Comparison of ENCODE assay signal across 16 cellular contexts in the genomic region with DNA sequence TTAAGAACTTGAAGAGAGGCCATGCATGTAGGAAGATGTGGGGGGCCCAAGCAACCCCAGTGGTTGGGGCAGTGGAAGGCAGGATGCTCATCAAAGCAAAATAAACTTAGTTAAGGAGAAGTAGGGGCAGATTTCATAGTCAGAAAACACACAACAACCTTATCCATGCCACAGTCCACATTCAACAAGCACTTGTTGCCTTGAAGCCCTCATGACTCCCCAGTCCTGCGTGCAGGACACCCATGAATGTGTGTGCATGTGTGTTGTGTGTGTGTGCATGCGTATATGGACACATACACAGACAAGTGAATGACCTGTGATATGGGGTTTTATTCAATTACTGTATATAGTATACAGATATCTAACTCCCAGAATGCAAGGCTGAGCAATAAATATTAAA.
DNase-seq lines count a peak whose midpoint lies in the region; ATAC-seq and TF ChIP-seq lines count a peak whose summit lies in the region.
"Had no signal": no experiment of that assay in that cellular context is flagged by ENCODE, and none has a peak within 500 bp of the region (broad histone marks: within the 10 kb centered on the region; RNA-seq: fewer than 3 reads in every experiment).

No MANE protein-coding gene starts in this region.

- H2BK15ac ChIP-seq in IMR-90 (ENCODE audit: low read depth, low read length) = 0 out of 3 replicates have a peak overlapping the region, but pooled peaks have one; percentile 21

- H2BK120ac ChIP-seq in IMR-90 (ENCODE audit: low read depth, low read length) = no peak overlapping the region
- H2BK120ac ChIP-seq in trophoblast cell (ENCODE audit: insufficient read depth, low read length, poor library complexity) = no peak overlapping the region

- WGBS in IMR-90 (ENCODE audit: extremely low coverage in 2 of 2, insufficient read length in 1 of 2), 2 experiments = no CpG with 5 or more reads among the region's 2 CpGs
- WGBS in trophoblast cell (ENCODE audit: extremely low coverage, insufficient coverage, insufficient read length) = no CpG with 5 or more reads among the region's 2 CpGs

- H2BK12ac ChIP-seq in trophoblast cell (ENCODE audit: low read length) = no peak overlapping the region

- H4K8ac ChIP-seq in IMR-90 (ENCODE audit: low read depth in 2 of 2, low read length in 2 of 2) (no peak overlapping the region), trophoblast cell (ENCODE audit: low read depth, low read length) (no peak overlapping the region)

- H3K18ac ChIP-seq in IMR-90 (ENCODE audit: low read depth, low read length) = no peak overlapping the region
- no peak overlapping the region for H3K18ac ChIP-seq in trophoblast cell (ENCODE audit: low read length)

- H3K36me3 ChIP-seq in IMR-90 (ENCODE audit: control insufficient read depth, insufficient read depth, low read length) (no peaks in the 10 kb centered on the region), trophoblast cell (ENCODE audit: control insufficient read depth in 1 of 2, insufficient read depth in 2 of 2, low read length in 2 of 2) (no peaks in the 10 kb centered on the region)
- H3K36me3 ChIP-seq: BE2C had no signal

- H3K4me2 ChIP-seq in IMR-90 (ENCODE audit: low read depth, low read length) (no peak overlapping the region), trophoblast cell (ENCODE audit: low read length) (no peak overlapping the region)
- H3K4me2 ChIP-seq: GM23338 had no signal

- no peak overlapping the region for H3K23ac ChIP-seq in IMR-90 (ENCODE audit: low read depth, low read length)
- H3K23ac ChIP-seq in trophoblast cell (ENCODE audit: low read length) = peak overlapping the region; percentile 55

- peak overlapping the region; percentile 31; the same call in 1 of the 2 replicates for H3K4ac ChIP-seq in IMR-90 (ENCODE audit: low read depth, low read length)
- H3K4ac ChIP-seq in trophoblast cell (ENCODE audit: low read depth, low read length) = no peak overlapping the region

- dilution Hi-C loops in IMR-90 (cut with HindIII; ENCODE audit: low sequenced_read_pairs, unreplicated experiment) = no loop called here

- no TSS peak for BruUV-seq in IMR-90 (replicated peaks; lab: Mats Ljungman, UMichigan)

- H4K5ac ChIP-seq in IMR-90 (ENCODE audit: low read depth, low read length) = no peak overlapping the region

- H3K9me3 ChIP-seq in IMR-90 (ENCODE audit: control insufficient read depth, insufficient read depth, low read length) (no peaks in the 10 kb centered on the region), trophoblast cell (ENCODE audit: insufficient read depth, low read depth, low read length) (no peaks in the 10 kb centered on the region)

- H3K9ac ChIP-seq in IMR-90 (ENCODE audit: low read depth, low read length) (no peak overlapping the region), trophoblast cell (ENCODE audit: low read length) (no peak overlapping the region)

- no peak overlapping the region for H3K4me3 Mint-ChIP-seq in natural killer cell treated with Interleukin-12 subunit alpha and Interleukin-12 subunit beta and Interleukin-15 and Interleukin-18, amount 100 ng/mL, for 72 hours
- H3K4me3 Mint-ChIP-seq in natural killer cell = no peak overlapping the region
- H3K4me3 Mint-ChIP-seq: CD14-positive monocyte; CD4-positive, alpha-beta memory T cell; GM23338 had no signal

- H3K27me3 ChIP-seq in IMR-90 (ENCODE audit: control insufficient read depth, insufficient read depth, low read length) = no peaks in the 10 kb centered on the region
- H3K27me3 ChIP-seq in trophoblast cell (ENCODE audit: insufficient read depth, low read length) = no peaks in the 10 kb centered on the region
- H3K27me3 ChIP-seq: BE2C had no signal

- H4K91ac ChIP-seq in IMR-90 (ENCODE audit: insufficient read depth, low read depth, low read length) (no peak overlapping the region), trophoblast cell (ENCODE audit: low read depth, low read length) (no peak overlapping the region)

- H3K4me1 Mint-ChIP-seq in natural killer cell treated with Interleukin-12 subunit alpha and Interleukin-12 subunit beta and Interleukin-15 and Interleukin-18, amount 100 ng/mL, for 72 hours (ENCODE audit: low read depth in 2 of 2) = no peaks in the 10 kb centered on the region
- H3K4me1 Mint-ChIP-seq in natural killer cell = peaks cover 0 to 6% of the 10 kb centered on the region in 2 donors

- H3K27ac Mint-ChIP-seq in natural killer cell treated with Interleukin-12 subunit alpha and Interleukin-12 subunit beta and Interleukin-15 and Interleukin-18, amount 100 ng/mL, for 72 hours = no peak overlapping the region
- H3K27ac Mint-ChIP-seq in natural killer cell = no peak overlapping the region
- H3K27ac Mint-ChIP-seq: CD4-positive, alpha-beta memory T cell; GM23338 had no signal

- peaks cover 10 to 26% of the 10 kb centered on the region in 2 donors for H3K27me3 Mint-ChIP-seq in natural killer cell treated with Interleukin-12 subunit alpha and Interleukin-12 subunit beta and Interleukin-15 and Interleukin-18, amount 100 ng/mL, for 72 hours
- H3K27me3 Mint-ChIP-seq in natural killer cell (ENCODE audit: low read depth in 2 of 2) = peaks cover 15 to 33% of the 10 kb centered on the region in 2 donors

- H2AFZ ChIP-seq in IMR-90 (replicated peaks; ENCODE audit: low read length, poor library complexity) (no peak overlapping the region), trophoblast cell (ENCODE audit: insufficient read depth, low read length, poor library complexity) (no peak overlapping the region)
- H2AFZ ChIP-seq: GM23338 had no signal

- H3K4me1 ChIP-seq in IMR-90 (ENCODE audit: control insufficient read depth, insufficient read depth, low read length) = peaks cover 28% of the 10 kb centered on the region
- H3K4me1 ChIP-seq in trophoblast cell (ENCODE audit: control insufficient read depth in 1 of 2, insufficient read depth in 2 of 2, low read length in 2 of 2) = peaks cover 3 to 5% of the 10 kb centered on the region in 2 experiments

- H3K56ac ChIP-seq in IMR-90 (ENCODE audit: extremely low read depth, insufficient read depth, low read length) = no peak overlapping the region

- H2BK5ac ChIP-seq in IMR-90 (ENCODE audit: low read depth, low read length, poor library complexity, severe bottlenecking) (no peak overlapping the region), trophoblast cell (ENCODE audit: low read depth, low read length, poor library complexity) (no peak overlapping the region)

- H3K9me1 ChIP-seq in IMR-90 (ENCODE audit: insufficient read depth, low read length) = peaks cover 28% of the 10 kb centered on the region

- peaks cover 2% of the 10 kb centered on the region for H3K79me2 ChIP-seq in trophoblast cell (ENCODE audit: control insufficient read depth, insufficient read depth, low read length, poor library complexity)

- no peak overlapping the region for H3K27ac ChIP-seq in IMR-90 (ENCODE audit: insufficient read depth, low read length)
- H3K27ac ChIP-seq in trophoblast cell (ENCODE audit: low read depth, low read length) = no peak overlapping the region

- TF ChIP-seq CTCF in natural killer cell (IDR thresholded peaks at IDR 0.05) (no peak), IMR-90 (conservative IDR thresholded peaks at IDR 0.05; ENCODE audit: low read depth, low read length) (no peak)

- H4K20me1 ChIP-seq in IMR-90 (ENCODE audit: insufficient read depth, low read length) = no peaks in the 10 kb centered on the region

- H3K4me3 ChIP-seq in IMR-90 (ENCODE audit: insufficient read depth, low read depth, low read length) (no peak overlapping the region), trophoblast cell (ENCODE audit: low read depth, low read length) (peak overlapping the region; percentile 18)
- H3K4me3 ChIP-seq: GM23338 had no signal

- H3K79me1 ChIP-seq in IMR-90 (ENCODE audit: low read depth in 1 of 2, low read length in 2 of 2) (no peaks in the 10 kb centered on the region), trophoblast cell (ENCODE audit: low read length) (peaks cover 3% of the 10 kb centered on the region)

- in situ Hi-C loops in IMR-90 (cut with MboI; ENCODE audit: low sequenced_read_pairs) = no loop called here

- peak overlapping the region; percentile 44; the same call in 1 of the 2 replicates for H2BK20ac ChIP-seq in IMR-90 (ENCODE audit: low read depth, low read length)

- no peaks in the 10 kb centered on the region for H3K9me3 Mint-ChIP-seq in natural killer cell treated with Interleukin-12 subunit alpha and Interleukin-12 subunit beta and Interleukin-15 and Interleukin-18, amount 100 ng/mL, for 72 hours
- H3K9me3 Mint-ChIP-seq in natural killer cell = no peaks in the 10 kb centered on the region
- H3K9me3 Mint-ChIP-seq: CD4-positive, alpha-beta memory T cell; GM23338 had no signal

- no peak overlapping the region for H4K12ac ChIP-seq in trophoblast cell (ENCODE audit: low read depth, low read length)

- CTCF ChIA-PET in IMR-90 (lab: Yijun Ruan, JAX) = no interaction called here

- no peak for TF ChIP-seq POLR2A in IMR-90 (IDR thresholded peaks at IDR 0.05; ENCODE audit: low read depth, low read length)

- intact Hi-C loops in natural killer cell (cut with micrococcal nuclease) = no loop called here
- intact Hi-C loops in IMR-90 (cut with micrococcal nuclease) = no loop called here

- ATAC-seq in natural killer cell treated with Interleukin-12 subunit alpha and Interleukin-12 subunit beta and Interleukin-15 and Interleukin-18, amount 100 ng/mL, for 72 hours = no peak
- ATAC-seq in natural killer cell (no peak), IMR-90 (ENCODE audit: low read depth) (no peak), HG02885 (IDR thresholded peaks at IDR 0.05; ENCODE audit: poor library complexity, unreplicated experiment) (no peak)
- ATAC-seq: GM23338, HCT116 had no signal

- H3K14ac ChIP-seq in IMR-90 (replicated peaks; ENCODE audit: low read depth, low read length) (0 out of 2 replicates have a peak overlapping the region, but pooled peaks have one; percentile 47), trophoblast cell (ENCODE audit: low read length) (no peak overlapping the region)

- no peak overlapping the region for H2AK9ac ChIP-seq in IMR-90 (replicated peaks; ENCODE audit: low read depth, low read length, poor library complexity)

- H2AK5ac ChIP-seq in IMR-90 (ENCODE audit: low read depth, low read length) (peak overlapping the region; percentile 69; the same call in 1 of the 2 replicates), trophoblast cell (ENCODE audit: low read length) (no peak overlapping the region)

- H3K36me3 Mint-ChIP-seq in natural killer cell treated with Interleukin-12 subunit alpha and Interleukin-12 subunit beta and Interleukin-15 and Interleukin-18, amount 100 ng/mL, for 72 hours = no peaks in the 10 kb centered on the region
- no peaks in the 10 kb centered on the region for H3K36me3 Mint-ChIP-seq in natural killer cell
- H3K36me3 Mint-ChIP-seq: CD4-positive, alpha-beta memory T cell had no signal

- POLR2A ChIA-PET in IMR-90 (lab: Charles Lee; ENCODE audit: unreplicated experiment) = no interaction called here

- TF ChIP-seq RAD21 in IMR-90 (IDR thresholded peaks at IDR 0.05; ENCODE audit: low read length) = no peak

- peak; percentile 26 for DNase-seq in natural killer cell treated with Interleukin-12 subunit alpha and Interleukin-12 subunit beta and Interleukin-15 and Interleukin-18, amount 100 ng/mL, for 72 hours (ENCODE audit: low spot score)
- DNase-seq in natural killer cell (no peak), IMR-90 (no peak), trophoblast cell (no peak), germinal center (ENCODE audit: low spot score) (no peak)
- DNase-seq: ACHN; BE2C; CD4-positive, alpha-beta memory T cell; DMS153; DMS79; GDM1; H7 had no signal

TF ChIP-seq in IMR-90, 13 proteins besides CTCF, POLR2A, EP300 and RAD21 (continues in another document):
- TF ChIP-seq NFE2L2 (IDR thresholded peaks at IDR 0.05; ENCODE audit: low read depth, low read length) = no peak
